19 cellular contexts compared by ENCODE assay signal in the genomic region with DNA sequence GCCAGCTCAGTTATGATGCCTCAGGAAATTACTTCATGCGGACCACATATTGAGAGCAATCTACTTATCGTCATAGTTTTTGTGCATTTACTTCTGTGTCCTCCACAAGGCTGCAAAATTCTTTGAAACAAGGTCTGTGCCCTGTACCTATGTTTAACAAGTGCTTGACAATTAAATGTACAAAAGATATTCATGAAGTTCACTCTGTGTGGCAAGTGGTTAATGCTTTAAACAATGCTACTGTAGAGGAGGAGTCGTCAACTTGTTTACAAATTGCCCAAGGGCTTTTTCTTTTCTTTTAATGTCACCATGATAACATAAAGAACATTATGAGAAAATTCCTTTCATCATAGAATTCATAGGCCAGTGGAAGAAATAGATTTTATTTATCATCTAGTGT.
DNase-seq lines count a peak whose midpoint lies in the region; ATAC-seq and TF ChIP-seq lines count a peak whose summit lies in the region.
"Had no signal": no experiment of that assay in that cellular context is flagged by ENCODE, and none has a peak within 500 bp of the region (broad histone marks: within the 10 kb centered on the region; RNA-seq: fewer than 3 reads in every experiment).

No MANE protein-coding gene starts in this region.

- H3K27me3 ChIP-seq in GM23338 (ENCODE audit: insufficient read depth): no peaks in the 10 kb centered on the region
- H3K27me3 ChIP-seq in stomach: no peaks in the 10 kb centered on the region
- H3K27me3 ChIP-seq: BE2C; BLaER1 treated with 17β-estradiol and CSF1 and Interleukin-3, amounts not matched to agents 10 nM and 100 nM had no signal

- H3K36me3 ChIP-seq in GM23338 (ENCODE audit: insufficient read depth): no peaks in the 10 kb centered on the region
- H3K36me3 ChIP-seq in SK-N-MC (ENCODE audit: insufficient read depth, low read length): no peaks in the 10 kb centered on the region
- H3K36me3 ChIP-seq in stomach: no peaks in the 10 kb centered on the region
- H3K36me3 ChIP-seq: BE2C; BLaER1 treated with 17β-estradiol and CSF1 and Interleukin-3, amounts not matched to agents 10 nM and 100 nM had no signal

- H3K9me3 ChIP-seq in SK-N-MC (ENCODE audit: low read depth, low read length): no peaks in the 10 kb centered on the region; the same call in 1 of the 2 replicates
- no peaks in the 10 kb centered on the region for H3K9me3 ChIP-seq in stomach
- H3K9me3 ChIP-seq: BE2C; BLaER1 treated with 17β-estradiol and CSF1 and Interleukin-3, amounts not matched to agents 10 nM and 100 nM had no signal

- H3K4me2 ChIP-seq in GM23338: 0 out of 2 replicates have a peak overlapping the region, but pooled peaks have one; percentile 50
- H3K4me2 ChIP-seq: BLaER1 treated with 17β-estradiol and CSF1 and Interleukin-3, amounts not matched to agents 10 nM and 100 nM had no signal

- no peak overlapping the region for H3K27ac Mint-ChIP-seq in GM23338
- H3K27ac Mint-ChIP-seq: CD14-positive monocyte; CD4-positive, alpha-beta T cell; CD8-positive, alpha-beta memory T cell; H9 had no signal

- H3K9me3 Mint-ChIP-seq in GM23338: peaks cover 3% of the 10 kb centered on the region; the same call in 2 of the 3 replicates
- H3K9me3 Mint-ChIP-seq: H9 had no signal

- no peak overlapping the region for H3K4me3 Mint-ChIP-seq in GM23338
- H3K4me3 Mint-ChIP-seq: CD14-positive monocyte; CD4-positive, alpha-beta T cell; CD8-positive, alpha-beta memory T cell; H9 had no signal

- no peaks in the 10 kb centered on the region for H3K9me2 ChIP-seq in GM23338 (ENCODE audit: insufficient read depth)

- no peak overlapping the region for H2AFZ ChIP-seq in GM23338
- H2AFZ ChIP-seq: GM23248 had no signal

- H3K4me3 ChIP-seq in GM23338 (no peak overlapping the region), SK-N-MC (peak overlapping the region; percentile 50), stomach (no peak overlapping the region)
- H3K4me3 ChIP-seq: BLaER1 treated with 17β-estradiol and CSF1 and Interleukin-3, amounts not matched to agents 10 nM and 100 nM; GM23248 had no signal

- no peak for ATAC-seq in GM23338
- ATAC-seq: HCT116 had no signal

- TF ChIP-seq EP300 in stomach (IDR thresholded peaks at IDR 0.05): no peak

- no peak overlapping the region for H3K27ac ChIP-seq in GM23338 (ENCODE audit: low read depth)
- H3K27ac ChIP-seq in SK-N-MC: peak overlapping the region; percentile 79; the same call in 1 of the 2 replicates
- no peak overlapping the region for H3K27ac ChIP-seq in stomach
- H3K27ac ChIP-seq: BLaER1 treated with 17β-estradiol and CSF1 and Interleukin-3, amounts not matched to agents 10 nM and 100 nM; GM23248 had no signal

- 79 to 92% (median 82%) methylated on average over 3 of the region's 3 CpGs for WGBS in stomach, 5 donors

- TF ChIP-seq CTCF in GM23338 (conservative IDR thresholded peaks at IDR 0.05; ENCODE audit: low read depth in 2 of 2): no peak
- TF ChIP-seq CTCF in stomach (IDR thresholded peaks at IDR 0.05): no peak

- H3K9ac ChIP-seq in SK-N-MC (ENCODE audit: insufficient read length): peak overlapping the region; percentile 23
- H3K9ac ChIP-seq: BLaER1 treated with 17β-estradiol and CSF1 and Interleukin-3, amounts not matched to agents 10 nM and 100 nM; GM23248 had no signal

- DNase-seq in GM23338 (ENCODE audit: low spot score): no peak
- DNase-seq in SK-N-MC (ENCODE audit: low read depth, low spot score): no peak
- peak; percentile 5 for DNase-seq in foreskin melanocyte
- DNase-seq in AG08395 (ENCODE audit: low spot score): no peak
- DNase-seq in stomach: no peak
- no peak for DNase-seq in DMS153 treated with DMSO at 0.1 percent for 48 hours (lab: John Stamatoyannopoulos, UW; ENCODE audit: unreplicated experiment)
- DNase-seq: AML-193; BE2C; CD4-positive, alpha-beta T cell; CD8-positive, alpha-beta memory T cell; DMS 273 treated with DMSO at 0.1 percent for 48 hours; DMS53; DMS79 treated with DMSO at 0.1 percent for 48 hours; GF-D8; GM23248; H9 had no signal

- peaks cover 4% of the 10 kb centered on the region for H3K27me3 Mint-ChIP-seq in GM23338 (ENCODE audit: insufficient read depth, low read depth, poor library complexity)
- H3K27me3 Mint-ChIP-seq: CD4-positive, alpha-beta T cell; CD8-positive, alpha-beta memory T cell had no signal

- no peak for TF ChIP-seq POLR2A in stomach (IDR thresholded peaks at IDR 0.05)

- intact Hi-C loops in stomach (cut with DNase I; ENCODE audit: low total_unique reads): no loop called here

- H3K4me1 Mint-ChIP-seq in GM23338: peaks cover 5% of the 10 kb centered on the region; the same call in 2 of the 3 replicates
- H3K4me1 Mint-ChIP-seq: CD14-positive monocyte; CD8-positive, alpha-beta memory T cell had no signal

- no peaks in the 10 kb centered on the region for H4K20me1 ChIP-seq in GM23338 (replicated peaks; ENCODE audit: insufficient read depth)
- H4K20me1 ChIP-seq: BLaER1 treated with 17β-estradiol and CSF1 and Interleukin-3, amounts not matched to agents 10 nM and 100 nM had no signal

- no peaks in the 10 kb centered on the region for H3F3A ChIP-seq in GM23338 (replicated peaks; ENCODE audit: low read depth)

- H3K79me2 ChIP-seq in GM23338 (replicated peaks; ENCODE audit: insufficient read depth): no peaks in the 10 kb centered on the region

- no peaks in the 10 kb centered on the region for H3K36me3 Mint-ChIP-seq in GM23338 (ENCODE audit: low read depth)
- H3K36me3 Mint-ChIP-seq: CD14-positive monocyte; CD8-positive, alpha-beta memory T cell had no signal

- H3K4me1 ChIP-seq in GM23338 (ENCODE audit: insufficient read depth) (0 out of 2 replicates have a peak, but pooled peaks cover 7% of the 10 kb centered on the region), stomach (no peaks in the 10 kb centered on the region)
- H3K4me1 ChIP-seq: BE2C; BLaER1 treated with 17β-estradiol and CSF1 and Interleukin-3, amounts not matched to agents 10 nM and 100 nM had no signal

TF ChIP-seq in GM23338, 12 proteins besides CTCF, POLR2A, EP300 and RAD21:
- TF ChIP-seq STAT1 (IDR thresholded peaks at IDR 0.05; ENCODE audit: unreplicated experiment) (no peak), NANOG (IDR thresholded peaks at IDR 0.05; ENCODE audit: borderline replicate concordance) (peak; percentile 56; the same call in 1 of the 2 replicates)
